ENCODE assay signal across 19 cellular contexts in genomic region chr3:112392393-112393359, GRCh38. TPM values are rescaled to one million over a fixed set of nuclear protein-coding genes. Genes with fewer than 3 reads are reported as not detected.
DNase-seq lines count a peak whose midpoint lies in the region; ATAC-seq, FAIRE-seq and TF ChIP-seq lines count a peak whose summit lies in the region.
"Had no signal": no experiment of that assay in that cellular context is flagged by ENCODE, and none has a peak within 500 bp of the region (broad histone marks: within the 10 kb centered on the region; RNA-seq: fewer than 3 reads in every experiment).

No MANE protein-coding gene starts in this region.

- H2AFZ ChIP-seq in ACC112 (ENCODE audit: low read length, unreplicated experiment): no peak overlapping the region

- TF ChIP-seq CTCF in dorsolateral prefrontal cortex (IDR thresholded peaks at IDR 0.05 in 54 of 56, conservative IDR thresholded peaks at IDR 0.05 in 2 of 56; ENCODE audit: low read depth in 1 of 56, partially characterized antibody in 56 of 56): no peak

- no peaks in the 10 kb centered on the region for H3K79me2 ChIP-seq in ACC112 (ENCODE audit: control insufficient read depth, insufficient read depth, low read length, unreplicated experiment)

- intact Hi-C loops in dorsolateral prefrontal cortex (cut with DNase I): loop anchor here in 1 of 2 donors (10.0 kb wide), 1 partner anchor 122 kb away; no protein-coding TSS in a partner anchor

- H3K4me3 ChIP-seq in ACC112 (ENCODE audit: low read depth, low read length) (no peak overlapping the region), dorsolateral prefrontal cortex (no peak overlapping the region), rectal smooth muscle tissue (ENCODE audit: low read length) (no peak overlapping the region)
- H3K4me3 ChIP-seq: HAP-1 had no signal

- DNase-seq in H54 (ENCODE audit: insufficient read length, low spot score) (no peak), dorsolateral prefrontal cortex (no peak), SIG-M5 (lab: John Stamatoyannopoulos, UW) (no peak)
- DNase-seq: activated CD4-positive, alpha-beta memory T cell treated with anti-CD3 and anti-CD28 coated beads, Interleukin-2, amount 10 ng/mL, durations not matched to agents 7 days and 5 days; COR-L47; foreskin keratinocyte; NCI-H1092; NCI-H2029 treated with DMSO at 0.1 percent for 48 hours; retina; stimulated activated CD4-positive, alpha-beta T cell treated with anti-CD3 and anti-CD28 coated beads, Interleukin-15, amount 100 ng/mL, for 24 hours had no signal

- H3K9ac ChIP-seq in rectal smooth muscle tissue (ENCODE audit: low read length): no peak overlapping the region
- H3K9ac ChIP-seq: KMS-11 had no signal

- H3K27ac ChIP-seq in ACC112 (ENCODE audit: low read depth, low read length) (peak overlapping the region; percentile 100), dorsolateral prefrontal cortex (peak overlapping the region; percentile 24 to 99 (median 97)), rectal smooth muscle tissue (ENCODE audit: low read depth, low read length) (peak overlapping the region; percentile 10)
- H3K27ac ChIP-seq: foreskin keratinocyte, KMS-11 had no signal

- H3K4me1 ChIP-seq in ACC112 (ENCODE audit: control insufficient read depth, insufficient read depth, low read length, unreplicated experiment) (peaks cover 33% of the 10 kb centered on the region), rectal smooth muscle tissue (ENCODE audit: control insufficient read depth, insufficient read depth, low read length) (peaks cover 17% of the 10 kb centered on the region)

- FAIRE-seq in H54 (lab: Jason Lieb, UNC): peak; percentile 64

- ATAC-seq in GM18858 (IDR thresholded peaks at IDR 0.05; ENCODE audit: unreplicated experiment) (no peak), HG02884 (IDR thresholded peaks at IDR 0.05; ENCODE audit: unreplicated experiment) (no peak), HG03196 (IDR thresholded peaks at IDR 0.05; ENCODE audit: unreplicated experiment) (no peak)
- ATAC-seq: stimulated activated memory B cell treated with anti-CD40 and anti-IgM and Interleukin-4, amounts not matched to agents 10 μg/mL and 1 μg/mL and 100 μg/mL, for 72 hours had no signal

- H3K36me3 ChIP-seq in ACC112 (ENCODE audit: insufficient read depth, low read length) (peaks cover 6% of the 10 kb centered on the region; the same call in 1 of the 2 replicates), rectal smooth muscle tissue (ENCODE audit: control insufficient read depth, insufficient read depth, low read length) (no peaks in the 10 kb centered on the region)
- H3K36me3 ChIP-seq: HAP-1 had no signal

- no peak for TF ChIP-seq POLR2A in H54 (IDR thresholded peaks at IDR 0.05; ENCODE audit: low read depth, low read length)

- H3K27me3 ChIP-seq in ACC112 (ENCODE audit: insufficient read depth, low read length) (no peaks in the 10 kb centered on the region), dorsolateral prefrontal cortex (no peaks in the 10 kb centered on the region), rectal smooth muscle tissue (ENCODE audit: control insufficient read depth, insufficient read depth, low read length) (no peaks in the 10 kb centered on the region)
- H3K27me3 ChIP-seq: foreskin keratinocyte had no signal

RNA-seq across cellular contexts. Expression of gene CD200, which starts 59.7 kb away (rescaled TPM):
- 100 to 1,000 TPM in 13 of 120 experiments, 10 to 100 TPM in 107; 27.6 to 121 (median 80.1) TPM for total RNA-seq in dorsolateral prefrontal cortex
- total RNA-seq: NCI-H460 had no signal

Comparison
In these comparisons a context has a peak if more than half of its experiments do, and no peak if none do; other contexts are left out.
1. H3K27ac ChIP-seq: peak in every context shown above with its lines; median percentile 100 in ACC112; 97 in dorsolateral prefrontal cortex; 10 in rectal smooth muscle tissue.